17 cellular contexts compared by ENCODE assay signal in genomic region chr14:51805541-51805940, GRCh38. TPM values are rescaled to one million over a fixed set of nuclear protein-coding genes. Genes with fewer than 3 reads are reported as not detected.
DNase-seq lines count a peak whose midpoint lies in the region; ATAC-seq and TF ChIP-seq lines count a peak whose summit lies in the region.
"Had no signal": no experiment of that assay in that cellular context is flagged by ENCODE, and none has a peak within 500 bp of the region (broad histone marks: within the 10 kb centered on the region; RNA-seq: fewer than 3 reads in every experiment).

No MANE protein-coding gene starts in this region.

- no peaks in the 10 kb centered on the region for H3K9me3 ChIP-seq in PC-3 (ENCODE audit: low read length)
- H3K9me3 ChIP-seq in vagina, result no peaks in the 10 kb centered on the region

- H4K20me1 ChIP-seq in GM23338 (replicated peaks; ENCODE audit: insufficient read depth), result no peaks in the 10 kb centered on the region
- no peaks in the 10 kb centered on the region for H4K20me1 ChIP-seq in PC-3 (ENCODE audit: low read length)
- H4K20me1 ChIP-seq: BLaER1 treated with 17β-estradiol and CSF1 and Interleukin-3, amounts not matched to agents 10 nM and 100 nM had no signal

- peaks cover 10% of the 10 kb centered on the region; the same call in 2 of the 3 replicates for H3K9me3 Mint-ChIP-seq in GM23338

- peak; percentile 20; the same call in 1 of the 2 replicates for TF ChIP-seq CTCF in BJ (IDR thresholded peaks at IDR 0.05; ENCODE audit: insufficient read depth, low read depth, low read length)
- TF ChIP-seq CTCF in GM23338 (conservative IDR thresholded peaks at IDR 0.05; ENCODE audit: low read depth in 2 of 2), result peak; percentile 45 to 48
- TF ChIP-seq CTCF in PC-3 (conservative IDR thresholded peaks at IDR 0.05; ENCODE audit: low read depth, low read length), result peak; percentile 42
- peak; percentile 30 for TF ChIP-seq CTCF in epithelial cell of proximal tubule (conservative IDR thresholded peaks at IDR 0.05; ENCODE audit: low read depth, low read length)
- TF ChIP-seq CTCF in vagina (IDR thresholded peaks at IDR 0.05), result no peak

- H3K27ac Mint-ChIP-seq in GM23338, result no peak overlapping the region

- no peaks in the 10 kb centered on the region for H3K4me1 ChIP-seq in GM23338 (ENCODE audit: insufficient read depth)
- H3K4me1 ChIP-seq in PC-3 (ENCODE audit: insufficient read depth, low read length), result no peaks in the 10 kb centered on the region
- no peaks in the 10 kb centered on the region for H3K4me1 ChIP-seq in vagina
- H3K4me1 ChIP-seq: BLaER1 treated with 17β-estradiol and CSF1 and Interleukin-3, amounts not matched to agents 10 nM and 100 nM had no signal

- no peak overlapping the region for H3K9ac ChIP-seq in PC-3 (ENCODE audit: low read length)
- H3K9ac ChIP-seq: BLaER1 treated with 17β-estradiol and CSF1 and Interleukin-3, amounts not matched to agents 10 nM and 100 nM had no signal

- H3F3A ChIP-seq in GM23338 (replicated peaks; ENCODE audit: low read depth) (no peaks in the 10 kb centered on the region), PC-3 (ENCODE audit: low read length, unreplicated experiment) (no peaks in the 10 kb centered on the region)

- H3K4me1 Mint-ChIP-seq in GM23338, result peaks cover 2% of the 10 kb centered on the region; the same call in 1 of the 3 replicates

- H3K36me3 ChIP-seq in BJ (ENCODE audit: control insufficient read depth, insufficient read depth, low read length) (no peaks in the 10 kb centered on the region), GM23338 (ENCODE audit: insufficient read depth) (no peaks in the 10 kb centered on the region), PC-3 (ENCODE audit: low read depth, low read length) (no peaks in the 10 kb centered on the region), vagina (no peaks in the 10 kb centered on the region)
- H3K36me3 ChIP-seq: BLaER1 treated with 17β-estradiol and CSF1 and Interleukin-3, amounts not matched to agents 10 nM and 100 nM had no signal

- H3K27ac ChIP-seq in GM23338 (ENCODE audit: low read depth) (no peak overlapping the region), PC-3 (ENCODE audit: low read length) (no peak overlapping the region), vagina (no peak overlapping the region)
- H3K27ac ChIP-seq: BLaER1 treated with 17β-estradiol and CSF1 and Interleukin-3, amounts not matched to agents 10 nM and 100 nM had no signal

- no peak overlapping the region for H3K4me3 ChIP-seq in BJ (ENCODE audit: low read depth, low read length)
- no peak overlapping the region for H3K4me3 ChIP-seq in GM23338
- H3K4me3 ChIP-seq in PC-3 (ENCODE audit: low read length), result no peak overlapping the region
- H3K4me3 ChIP-seq in epithelial cell of proximal tubule (ENCODE audit: low read depth, low read length), result no peak overlapping the region
- H3K4me3 ChIP-seq in vagina, result no peak overlapping the region
- H3K4me3 ChIP-seq: BLaER1 treated with 17β-estradiol and CSF1 and Interleukin-3, amounts not matched to agents 10 nM and 100 nM; GM12878 had no signal

- H3K79me2 ChIP-seq in GM23338 (replicated peaks; ENCODE audit: insufficient read depth) (no peaks in the 10 kb centered on the region), PC-3 (ENCODE audit: low read length) (no peaks in the 10 kb centered on the region)

- no peak overlapping the region for H3K4me2 ChIP-seq in GM23338
- no peak overlapping the region for H3K4me2 ChIP-seq in PC-3 (ENCODE audit: low read length)
- H3K4me2 ChIP-seq: BLaER1 treated with 17β-estradiol and CSF1 and Interleukin-3, amounts not matched to agents 10 nM and 100 nM had no signal

- peaks cover 4% of the 10 kb centered on the region; the same call in 1 of the 3 replicates for H3K36me3 Mint-ChIP-seq in GM23338 (ENCODE audit: low read depth)

- no peak overlapping the region for H3K4me3 Mint-ChIP-seq in GM23338

- 0 out of 2 replicates have a peak, but pooled peaks cover 4% of the 10 kb centered on the region for H3K9me2 ChIP-seq in GM23338 (ENCODE audit: insufficient read depth)
- H3K9me2 ChIP-seq in PC-3 (replicated peaks; ENCODE audit: low read length), result no peaks in the 10 kb centered on the region; the same call in 1 of the 2 replicates

- H3K27me3 ChIP-seq in BJ (ENCODE audit: control insufficient read depth, insufficient read depth, low read length) (no peaks in the 10 kb centered on the region; the same call in none of the 2 replicates), GM23338 (ENCODE audit: insufficient read depth) (no peaks in the 10 kb centered on the region), PC-3 (ENCODE audit: low read length) (no peaks in the 10 kb centered on the region), vagina (no peaks in the 10 kb centered on the region)
- H3K27me3 ChIP-seq: BLaER1 treated with 17β-estradiol and CSF1 and Interleukin-3, amounts not matched to agents 10 nM and 100 nM had no signal

- H2AFZ ChIP-seq in GM23338 (no peak overlapping the region), PC-3 (ENCODE audit: low read length) (no peak overlapping the region)

- POLR2A ChIA-PET in BJ (lab: Charles Lee) (no interaction called here), PC-3 (lab: Charles Lee; ENCODE audit: unreplicated experiment) (interaction anchor here (0.5 kb wide), 1 partner anchor 173 kb away, joined by 3 read pairs; no protein-coding TSS in a partner anchor)

- CTCF ChIA-PET in BJ (lab: Yijun Ruan, JAX), result no interaction called here
- CTCF ChIA-PET in PC-3 (lab: Charles Lee), result no interaction called here

- intact Hi-C loops in PC-3 (cut with micrococcal nuclease) (no loop called here), vagina (cut with DNase I) (no loop called here)

- no peak for TF ChIP-seq POLR2A in vagina (IDR thresholded peaks at IDR 0.05)

- no TSS peak for BruUV-seq in PC-3 (replicated peaks; lab: Mats Ljungman, UMichigan)

- H3K27me3 Mint-ChIP-seq in GM23338 (ENCODE audit: insufficient read depth, low read depth, poor library complexity), result peaks cover 2% of the 10 kb centered on the region

- no peak for DNase-seq in BJ (ENCODE audit: low read depth)
- DNase-seq in GM23338 (ENCODE audit: low spot score), result peak; percentile 28
- DNase-seq in PC-3, result no peak
- DNase-seq in epithelial cell of proximal tubule (ENCODE audit: low read depth), result no peak
- DNase-seq in vagina (ENCODE audit: extremely low spot score in 2 of 2), result no peak
- no peak for DNase-seq in HPDE6-E6E7 (ENCODE audit: extremely low spot score)
- DNase-seq in stimulated activated CD4-positive, alpha-beta T cell treated with anti-CD3 and anti-CD28 coated beads, Interleukin-2, amount 100 ng/mL, for 24 hours, result no peak
- DNase-seq: DMS153, NCI-H1048, NCI-H1694, NCI-H446, NCI-H748 treated with DMSO at 0.1 percent for 48 hours, SIG-M5, SW 1271 had no signal

- ATAC-seq in GM23338 (peak; percentile 63), PC-3 (peak; percentile 74)
- ATAC-seq: GM12878 had no signal

TF ChIP-seq in GM23338, 12 proteins besides CTCF, POLR2A, EP300 and RAD21:
- TF ChIP-seq NANOG (IDR thresholded peaks at IDR 0.05; ENCODE audit: borderline replicate concordance), result no peak
- TF ChIP-seq STAT1 (IDR thresholded peaks at IDR 0.05; ENCODE audit: unreplicated experiment), result no peak

RNA-seq across cellular contexts. Expression of gene GNG2, which starts 54.9 kb away (rescaled TPM):
- polyA plus RNA-seq in BJ (2011; rRNA removed) (4.5 and 7.6 TPM in 2 replicates), GM23338 (2016; fragmentation: Nextera tagmentation; extraction: Ambion mirVana) (8.2 and 9.9 TPM in 2 replicates)
- 2.3 and 4.2 TPM in 2 replicates for polyA minus RNA-seq in BJ (2011; rRNA and poly(A)+ RNA removed)
- total RNA-seq in GM23338 (2014; rRNA removed; shearing (Covaris generic)), result 14.8 and 19.0 TPM in 2 replicates
- total RNA-seq in PC-3 (2014; rRNA removed) (6.8 and 9.3 TPM in 2 replicates), epithelial cell of proximal tubule (1.8 and 2.5 TPM in 2 replicates), vagina (12.8 TPM)
- total RNA-seq: G401 had no signal

Comparison
In these comparisons a context has a peak if more than half of its experiments do, and no peak if none do; other contexts are left out.
1. CTCF ChIP-seq: peak in BJ (single experiment), GM23338 (2 of 2), PC-3 (single experiment) and epithelial cell of proximal tubule (single experiment); none in vagina (0 of 3).